Comparison of ENCODE assay signal across 1 cellular context in genomic region chr5:128842241-128842640, GRCh38.
TF ChIP-seq lines count a peak whose summit lies in the region.

No MANE protein-coding gene starts in this region.

TF ChIP-seq in HCT116, 20 proteins besides CTCF, POLR2A, EP300 and RAD21 (continued from another document):
- no peak for TF ChIP-seq EZH2 (IDR thresholded peaks at IDR 0.05)
- TF ChIP-seq CEBPB (IDR thresholded peaks at IDR 0.05; ENCODE audit: low read depth) = no peak
TF ChIP-seq in HCT116: peak in this region for 0.
